In the genomic region with DNA sequence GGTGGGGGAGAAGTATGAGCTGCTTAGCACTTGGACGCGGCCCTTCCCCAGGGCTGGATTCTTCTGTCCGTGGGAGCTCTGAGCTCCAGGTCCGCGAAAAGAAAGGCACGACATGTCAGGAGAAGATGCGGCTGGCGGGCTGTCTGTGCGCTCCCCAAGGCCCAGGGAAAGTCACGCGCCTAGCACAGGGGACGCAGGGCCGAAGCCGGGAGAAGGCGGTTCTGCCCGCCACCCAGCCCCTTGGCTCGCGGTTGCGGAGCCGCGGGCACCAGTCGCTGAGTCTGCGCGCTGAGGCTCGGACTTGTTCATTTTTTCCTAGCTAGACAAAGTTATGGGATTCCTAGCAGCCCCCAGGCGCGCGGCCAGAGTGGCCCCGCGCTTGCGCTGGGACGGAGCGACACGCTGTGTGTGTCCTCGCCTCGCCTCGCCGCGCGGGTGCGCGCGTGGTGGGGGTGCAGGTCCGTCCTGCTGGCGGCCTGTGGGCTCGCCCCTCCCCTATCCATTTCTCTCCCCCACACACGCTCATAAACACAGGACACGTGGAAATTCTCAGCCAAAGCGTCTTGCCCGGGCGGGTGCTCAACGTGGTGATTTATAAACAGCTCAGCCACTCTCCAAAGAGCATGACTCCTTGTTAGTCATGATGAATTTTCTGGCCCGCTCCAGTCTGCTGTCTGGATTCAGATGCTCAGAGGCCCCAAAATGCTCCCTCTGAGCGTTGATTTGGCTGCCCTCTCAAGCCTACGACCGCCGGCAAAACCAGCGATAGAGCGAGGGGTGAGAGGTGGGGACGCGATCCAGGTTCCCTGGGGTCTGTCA, we compare ENCODE assay signal across 10 cellular contexts. TPM values are rescaled to one million over a fixed set of nuclear protein-coding genes. Genes with fewer than 3 reads are reported as not detected.
DNase-seq lines count a peak whose midpoint lies in the region; ATAC-seq and TF ChIP-seq lines count a peak whose summit lies in the region.
"Had no signal": no experiment of that assay in that cellular context is flagged by ENCODE, and none has a peak within 500 bp of the region (broad histone marks: within the 10 kb centered on the region; RNA-seq: fewer than 3 reads in every experiment).

No MANE protein-coding gene starts in this region.

- peak overlapping the region; percentile 70 for H3K4me3 ChIP-seq in endodermal cell (ENCODE audit: low read length)

- H3K27ac Mint-ChIP-seq in endodermal cell: no peak overlapping the region

- DNase-seq in NCI-H82 (lab: John Stamatoyannopoulos, UW) (peak; percentile 49), NCI-H82 treated with DMSO at 0.1 percent for 48 hours (lab: John Stamatoyannopoulos, UW; ENCODE audit: unreplicated experiment) (no peak), NCI-H748 (lab: John Stamatoyannopoulos, UW; ENCODE audit: unreplicated experiment) (peak; percentile 81), endodermal cell (peak; percentile 67), myocyte (ENCODE audit: low read depth) (peak; percentile 50), cerebellum (ENCODE audit: low spot score) (no peak), HPDE6-E6E7 (ENCODE audit: extremely low spot score) (no peak)

- no peaks in the 10 kb centered on the region for H3K36me3 Mint-ChIP-seq in endodermal cell (ENCODE audit: low read depth)

- H3K4me1 ChIP-seq in endodermal cell (ENCODE audit: control insufficient read depth, insufficient read depth, low read length): peaks cover 11% of the 10 kb centered on the region

- peaks cover 33% of the 10 kb centered on the region for H3K4me1 Mint-ChIP-seq in endodermal cell

- ATAC-seq in GM21526 (IDR thresholded peaks at IDR 0.05; ENCODE audit: low FRiP score, unreplicated experiment): no peak

- no peak overlapping the region for H3K9ac ChIP-seq in endodermal cell (ENCODE audit: extremely low read depth, low read length, poor library complexity, severe bottlenecking)

- whole genome bisulfite sequencing in endodermal cell (ENCODE audit: insufficient coverage in 1 of 2, insufficient read length in 1 of 2), 2 experiments: 0 to 1% methylated on average over 15 to 61 of the region's 61 CpGs

- H3K27me3 ChIP-seq in endodermal cell (ENCODE audit: control insufficient read depth, insufficient read depth, low read length, poor library complexity, severe bottlenecking): peaks cover 92% of the 10 kb centered on the region

- peaks cover 98% of the 10 kb centered on the region for H3K27me3 Mint-ChIP-seq in endodermal cell (ENCODE audit: insufficient read depth)

- no peak for TF ChIP-seq CTCF in endodermal cell (conservative IDR thresholded peaks at IDR 0.05)

- H3K36me3 ChIP-seq in endodermal cell (ENCODE audit: control insufficient read depth, insufficient read depth, low read length): no peaks in the 10 kb centered on the region

- peak overlapping the region; percentile 60 for H3K4me3 Mint-ChIP-seq in endodermal cell

- H3K9me3 Mint-ChIP-seq in endodermal cell: no peaks in the 10 kb centered on the region

- no peaks in the 10 kb centered on the region for H3K9me3 ChIP-seq in endodermal cell (ENCODE audit: control insufficient read depth, low read length)

- peak overlapping the region; percentile 94 for H3K27ac ChIP-seq in endodermal cell (ENCODE audit: low read depth, low read length)

RNA-seq across cellular contexts. Expression of gene POU3F2, which starts 1.9 kb away (rescaled TPM):
- total RNA-seq in endodermal cell (under 1 TPM in 1 of 2 donors, not detected in 1; 0.07 TPM), myocyte (0.19 TPM in 1 of 2 replicates, not detected in the other), cerebellum (27.4 TPM)
- polyA plus RNA-seq in endodermal cell (2013, experiment 1 of 2): 89.2 TPM
- polyA plus RNA-seq in endodermal cell (2013, experiment 2 of 2): 82.9 TPM
- 0.67 TPM for polyA plus RNA-seq in myocyte (2012)
- total RNA-seq: activated CD8-positive, alpha-beta memory T cell treated with anti-CD3 and anti-CD28 coated beads for 36 hours; subcutaneous adipose tissue had no signal

Comparison
In these comparisons a context has a peak if more than half of its experiments do, and no peak if none do; other contexts are left out.
1. DNase-seq: peak in NCI-H82 (single experiment), NCI-H748 (single experiment), endodermal cell (single experiment) and myocyte (single experiment); none in NCI-H82 treated with DMSO at 0.1 percent for 48 hours (single experiment), cerebellum (single experiment) and HPDE6-E6E7 (single experiment).
2. RNA of gene POU3F2, which starts 1.9 kb away (total RNA-seq): 27.4 TPM in cerebellum (single experiment); 0.19 TPM in myocyte and 0.07 TPM in endodermal cell; every median in the first group is over 10 times any median in the second.